In genomic region chr7:69198250-69198649, GRCh38 we compare ENCODE assay signal across 28 cellular contexts.
"Had no signal": no experiment of that assay in that cellular context is flagged by ENCODE, and none has a peak within 500 bp of the region (broad histone marks: within the 10 kb centered on the region; RNA-seq: fewer than 3 reads in every experiment).

No MANE protein-coding gene starts in this region.

- ATAC-seq: effector memory CD8-positive, alpha-beta T cell; esophagus mucosa; gastroesophageal sphincter; heart left ventricle; left cardiac atrium; left lung; left ventricle myocardium superior; lower lobe of right lung; mucosa of descending colon had no signal

- H3K36me3 Mint-ChIP-seq: mesothelial cell of epicardium had no signal

- H3K36me3 ChIP-seq: colonic mucosa, esophagus squamous epithelium, gastroesophageal sphincter, heart left ventricle, left lung, lower lobe of right lung had no signal

- H3K4me3 Mint-ChIP-seq: dendritic cell treated with granulocyte-macrophage colony-stimulating factor and Interleukin-4, amounts not matched to agents 40 ng/mL and 50 ng/mL, for 4 days; effector memory CD8-positive, alpha-beta T cell; endodermal cell; mesothelial cell of epicardium had no signal

- H3K9me3 ChIP-seq: colonic mucosa had no signal

- DNase-seq: colonic mucosa; cortex of kidney; effector CD8-positive, alpha-beta T cell; effector memory CD8-positive, alpha-beta T cell; endodermal cell; erythroblast; esophagus squamous epithelium; foreskin fibroblast; foreskin melanocyte; heart left ventricle; hypothalamus; immature natural killer cell; islet precursor cell; left cardiac atrium; left lung; left ventricle myocardium superior; lower lobe of right lung; mesenchymal stem cell; mucosa of descending colon; naive B cell had no signal

- H3K27ac ChIP-seq: colonic mucosa, epithelial cell of prostate, esophagus squamous epithelium, gastroesophageal sphincter, heart left ventricle, hepatocyte, left lung, lower lobe of right lung had no signal

- H3K27me3 ChIP-seq: colonic mucosa, esophagus squamous epithelium, gastroesophageal sphincter, heart left ventricle, hepatocyte, left lung had no signal

- H3K4me3 ChIP-seq: colonic mucosa, esophagus squamous epithelium, gastroesophageal sphincter, heart left ventricle, hepatocyte, left lung, lower lobe of right lung, mucosa of descending colon had no signal

- H3K27ac Mint-ChIP-seq: dendritic cell treated with granulocyte-macrophage colony-stimulating factor and Interleukin-4, amounts not matched to agents 40 ng/mL and 50 ng/mL, for 4 days; endodermal cell; mesothelial cell of epicardium had no signal

- H3K4me1 Mint-ChIP-seq: endodermal cell, mesothelial cell of epicardium had no signal

- FAIRE-seq: endometrium had no signal

- H3K4me1 ChIP-seq: colonic mucosa, esophagus squamous epithelium, gastroesophageal sphincter, heart left ventricle, left lung, lower lobe of right lung had no signal

- H3K27me3 Mint-ChIP-seq: dendritic cell treated with granulocyte-macrophage colony-stimulating factor and Interleukin-4, amounts not matched to agents 40 ng/mL and 50 ng/mL, for 4 days; effector memory CD8-positive, alpha-beta T cell; naive thymus-derived CD8-positive, alpha-beta T cell had no signal
